Comparison of ENCODE assay signal across 21 cellular contexts in genomic region chr6:117354671-117355070, GRCh38.
"Had no signal": no experiment of that assay in that cellular context is flagged by ENCODE, and none has a peak within 500 bp of the region (broad histone marks: within the 10 kb centered on the region; RNA-seq: fewer than 3 reads in every experiment).

No MANE protein-coding gene starts in this region.

- H3K4me1 ChIP-seq: tibial artery, uterus had no signal

- H3K4me3 ChIP-seq: coronary artery, neural progenitor cell, ovary, tibial artery, uterus had no signal

- H3K27ac ChIP-seq: brain microvascular endothelial cell, coronary artery, neural progenitor cell, ovary, tibial artery, uterus had no signal

- H3K27me3 ChIP-seq: brain microvascular endothelial cell, neural progenitor cell, ovary, tibial artery, uterus had no signal

- H3K9me3 Mint-ChIP-seq: activated T-cell treated with anti-CD3 and anti-CD28 coated beads, Interleukin-2, amount 50 U/mL, for 72 hours; central memory CD8-positive, alpha-beta T cell; naive B cell; neural progenitor cell; stimulated activated naive B cell treated with anti-CD40 and anti-IgM and Interleukin-4, amounts not matched to agents 10 μg/mL and 1 μg/mL and 100 μg/mL, for 72 hours; T-helper 1 cell treated with Interleukin-12 subunit alpha and Interleukin-12 subunit beta and Interleukin-4 antibody, amounts not matched to agents 30 μg/mL and 1 μg/mL, for 36 hours; WTC11 had no signal

- H3K36me3 Mint-ChIP-seq: activated naive CD8-positive, alpha-beta T cell; naive B cell; neural progenitor cell; stimulated activated naive B cell treated with anti-CD40 and anti-IgM and Interleukin-4, amounts not matched to agents 10 μg/mL and 1 μg/mL and 100 μg/mL, for 72 hours; WTC11 had no signal

- ATAC-seq: activated CD8-positive, alpha-beta T cell treated with anti-CD3 and anti-CD28 coated beads, Interleukin-2, amount 10 ng/mL, durations not matched to agents 7 days and 5 days; activated T-cell treated with anti-CD3 and anti-CD28 coated beads, Interleukin-2, amount 50 U/mL, for 72 hours; esophagus mucosa; stimulated activated naive B cell treated with anti-CD40 and anti-IgM and Interleukin-4, amounts not matched to agents 10 μg/mL and 1 μg/mL and 100 μg/mL, for 72 hours; WTC11 had no signal

- H3K4me3 Mint-ChIP-seq: activated CD8-positive, alpha-beta T cell treated with anti-CD3 and anti-CD28 coated beads, Interleukin-2, amount 10 ng/mL, durations not matched to agents 7 days and 5 days; activated naive CD8-positive, alpha-beta T cell; activated T-cell treated with anti-CD3 and anti-CD28 coated beads, Interleukin-2, amount 50 U/mL, for 72 hours; central memory CD8-positive, alpha-beta T cell; naive B cell; neural progenitor cell; stimulated activated naive B cell treated with anti-CD40 and anti-IgM and Interleukin-4, amounts not matched to agents 10 μg/mL and 1 μg/mL and 100 μg/mL, for 72 hours; T-helper 1 cell treated with Interleukin-12 subunit alpha and Interleukin-12 subunit beta and Interleukin-4 antibody, amounts not matched to agents 30 μg/mL and 1 μg/mL, for 36 hours; WTC11 had no signal

- H3K9ac ChIP-seq: neural progenitor cell had no signal

- H2AFZ ChIP-seq: neural progenitor cell had no signal

- H3K36me3 ChIP-seq: brain microvascular endothelial cell, neural progenitor cell, ovary, tibial artery, uterus had no signal

- DNase-seq: activated CD4-positive, alpha-beta T cell treated with anti-CD3 and anti-CD28 coated beads for 48 hours; activated CD8-positive, alpha-beta memory T cell treated with anti-CD3 and anti-CD28 coated beads, Interleukin-2, amount 50 U/mL, for 4 hours; activated CD8-positive, alpha-beta T cell treated with anti-CD3 and anti-CD28 coated beads, Interleukin-2, amount 10 ng/mL, durations not matched to agents 7 days and 5 days; activated gamma-delta T cell treated with Interleukin-2 at 50 U/mL for 16 hours; activated T-cell treated with anti-CD3 and anti-CD28 coated beads, Interleukin-2, amount 50 U/mL, for 72 hours; amygdala; brain microvascular endothelial cell; mammary epithelial cell; naive B cell; ovary; stimulated activated CD4-positive, alpha-beta T cell treated with anti-CD3 and anti-CD28 coated beads, Interleukin-2, amount 100 ng/mL, for 48 hours; stimulated activated naive B cell treated with anti-CD40 and anti-IgM and Interleukin-4, amounts not matched to agents 10 μg/mL and 1 μg/mL and 100 μg/mL, for 72 hours; tibial artery; uterus had no signal

- H3K4me2 ChIP-seq: neural progenitor cell had no signal

- H3K27ac Mint-ChIP-seq: activated CD8-positive, alpha-beta T cell treated with anti-CD3 and anti-CD28 coated beads, Interleukin-2, amount 10 ng/mL, durations not matched to agents 7 days and 5 days; activated naive CD8-positive, alpha-beta T cell; activated T-cell treated with anti-CD3 and anti-CD28 coated beads, Interleukin-2, amount 50 U/mL, for 72 hours; naive B cell; neural progenitor cell; stimulated activated naive B cell treated with anti-CD40 and anti-IgM and Interleukin-4, amounts not matched to agents 10 μg/mL and 1 μg/mL and 100 μg/mL, for 72 hours; T-helper 1 cell treated with Interleukin-12 subunit alpha and Interleukin-12 subunit beta and Interleukin-4 antibody, amounts not matched to agents 30 μg/mL and 1 μg/mL, for 36 hours; WTC11 had no signal

- H3K9me3 ChIP-seq: ovary, tibial artery, uterus had no signal

- H3K4me1 Mint-ChIP-seq: central memory CD8-positive, alpha-beta T cell; naive B cell; neural progenitor cell; stimulated activated naive B cell treated with anti-CD40 and anti-IgM and Interleukin-4, amounts not matched to agents 10 μg/mL and 1 μg/mL and 100 μg/mL, for 72 hours; WTC11 had no signal
